Comparison of ENCODE assay signal across 18 cellular contexts in the genomic region with DNA sequence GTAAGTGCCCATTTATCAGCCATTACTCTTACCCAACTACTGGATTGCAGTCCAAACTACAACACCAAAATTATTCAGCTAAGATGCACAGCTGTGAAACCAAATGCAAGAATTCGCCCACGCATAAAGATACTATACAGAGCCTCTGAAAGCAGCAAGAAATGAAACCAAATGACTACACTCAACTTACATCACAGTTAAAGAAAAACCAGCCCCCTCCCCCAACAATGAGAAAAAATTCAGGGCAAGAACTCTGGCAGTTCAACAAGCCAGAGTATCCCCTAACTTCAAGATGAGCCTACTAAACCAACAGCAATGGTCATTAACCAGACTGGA.
DNase-seq lines count a peak whose midpoint lies in the region; ATAC-seq and TF ChIP-seq lines count a peak whose summit lies in the region.
"Had no signal": no experiment of that assay in that cellular context is flagged by ENCODE, and none has a peak within 500 bp of the region (broad histone marks: within the 10 kb centered on the region; RNA-seq: fewer than 3 reads in every experiment).

No MANE protein-coding gene starts in this region.

- peak; percentile 26 for DNase-seq in GM12865 (ENCODE audit: low read depth)
- DNase-seq in T-helper 2 cell, result no peak
- DNase-seq in NCI-H2081 treated with DMSO at 0.1 percent for 48 hours (lab: John Stamatoyannopoulos, UW), result no peak
- no peak for DNase-seq in Right ventricle myocardium superior
- DNase-seq: activated CD8-positive, alpha-beta memory T cell treated with anti-CD3 and anti-CD28 coated beads, Interleukin-2, amount 50 U/mL, for 4 hours; CD8-positive, alpha-beta memory T cell; GF-D8; heart left ventricle; left cardiac atrium; naive B cell; NK-92 treated with Interleukin-12 subunit alpha and Interleukin-12 subunit beta, amount 100 ng/mL, for 24 hours; stimulated activated CD4-positive, alpha-beta T cell treated with anti-CD3 and anti-CD28 coated beads, Interleukin-2, amount 100 ng/mL, for 24 hours; upper lobe of right lung had no signal

- ATAC-seq in GM19025 (IDR thresholded peaks at IDR 0.05; ENCODE audit: low read depth, unreplicated experiment), result peak; percentile 73
- peak; percentile 84 for ATAC-seq in HG02571 (IDR thresholded peaks at IDR 0.05; ENCODE audit: unreplicated experiment)
- peak; percentile 67 for ATAC-seq in HG03135 (IDR thresholded peaks at IDR 0.05; ENCODE audit: unreplicated experiment)
- ATAC-seq in stimulated activated memory B cell treated with anti-CD40 and anti-IgM and Interleukin-4, amounts not matched to agents 10 μg/mL and 1 μg/mL and 100 μg/mL, for 72 hours, result no peak
- ATAC-seq in Right ventricle myocardium superior (ENCODE audit: poor library complexity), result no peak
- ATAC-seq: A549, heart left ventricle, left cardiac atrium had no signal

- intact Hi-C loops in Right ventricle myocardium superior (cut with DNase I), result no loop called here

- no peak overlapping the region for H3K4me3 Mint-ChIP-seq in stimulated activated memory B cell treated with anti-CD40 and anti-IgM and Interleukin-4, amounts not matched to agents 10 μg/mL and 1 μg/mL and 100 μg/mL, for 72 hours
- H3K4me3 Mint-ChIP-seq: CD8-positive, alpha-beta memory T cell; naive B cell had no signal

- H3K4me3 ChIP-seq in GM12865 (ENCODE audit: low read depth, low read length), result no peak overlapping the region
- H3K4me3 ChIP-seq: A549, heart left ventricle, upper lobe of right lung had no signal

- no peaks in the 10 kb centered on the region for H3K4me1 Mint-ChIP-seq in stimulated activated memory B cell treated with anti-CD40 and anti-IgM and Interleukin-4, amounts not matched to agents 10 μg/mL and 1 μg/mL and 100 μg/mL, for 72 hours
- H3K4me1 Mint-ChIP-seq: CD8-positive, alpha-beta memory T cell; naive B cell had no signal

- no peak for TF ChIP-seq CTCF in GM12865 (IDR thresholded peaks at IDR 0.05; ENCODE audit: insufficient read depth, low read depth, low read length, missing control alignments)

- no peaks in the 10 kb centered on the region for H3K36me3 Mint-ChIP-seq in stimulated activated memory B cell treated with anti-CD40 and anti-IgM and Interleukin-4, amounts not matched to agents 10 μg/mL and 1 μg/mL and 100 μg/mL, for 72 hours
- H3K36me3 Mint-ChIP-seq: CD8-positive, alpha-beta memory T cell; naive B cell had no signal

- peaks cover 11% of the 10 kb centered on the region for H3K9me3 Mint-ChIP-seq in stimulated activated memory B cell treated with anti-CD40 and anti-IgM and Interleukin-4, amounts not matched to agents 10 μg/mL and 1 μg/mL and 100 μg/mL, for 72 hours

- no peak overlapping the region for H3K27ac Mint-ChIP-seq in stimulated activated memory B cell treated with anti-CD40 and anti-IgM and Interleukin-4, amounts not matched to agents 10 μg/mL and 1 μg/mL and 100 μg/mL, for 72 hours
- H3K27ac Mint-ChIP-seq: CD8-positive, alpha-beta memory T cell had no signal

- H3K27me3 Mint-ChIP-seq in stimulated activated memory B cell treated with anti-CD40 and anti-IgM and Interleukin-4, amounts not matched to agents 10 μg/mL and 1 μg/mL and 100 μg/mL, for 72 hours, result no peaks in the 10 kb centered on the region
- H3K27me3 Mint-ChIP-seq: naive B cell had no signal

Comparison
In these comparisons a context has a peak if more than half of its experiments do, and no peak if none do; other contexts are left out.
1. ATAC-seq: peak in GM19025 (single experiment), HG02571 (single experiment) and HG03135 (single experiment); none in stimulated activated memory B cell treated with anti-CD40 and anti-IgM and Interleukin-4, amounts not matched to agents 10 μg/mL and 1 μg/mL and 100 μg/mL, for 72 hours (single experiment) and Right ventricle myocardium superior (single experiment).